ENCODE assay signal across 11 cellular contexts in the genomic region with DNA sequence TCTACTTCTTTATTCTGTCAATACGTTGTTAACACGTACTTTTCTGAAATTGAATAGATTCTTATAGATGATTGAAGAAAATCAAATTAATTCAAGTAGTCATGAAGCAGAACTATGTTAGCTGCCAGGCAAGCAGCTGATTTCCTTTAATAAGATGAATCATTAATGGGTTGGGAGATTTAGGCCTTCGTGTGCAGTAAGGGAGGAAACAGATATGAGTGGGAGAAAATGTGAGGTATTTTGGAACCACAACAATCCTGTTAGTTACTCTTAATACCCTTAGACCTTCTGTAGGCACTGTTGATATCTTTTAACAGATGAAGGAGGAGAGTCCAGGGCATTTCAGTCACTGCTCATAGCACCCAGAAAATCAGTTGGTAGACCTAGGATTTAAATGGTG.
DNase-seq lines count a peak whose midpoint lies in the region; ATAC-seq and TF ChIP-seq lines count a peak whose summit lies in the region.
"Had no signal": no experiment of that assay in that cellular context is flagged by ENCODE, and none has a peak within 500 bp of the region (broad histone marks: within the 10 kb centered on the region; RNA-seq: fewer than 3 reads in every experiment).

No MANE protein-coding gene starts in this region.

- H3K27ac ChIP-seq in duodenal mucosa (ENCODE audit: low read depth, low read length), result peak overlapping the region; percentile 40
- no peak overlapping the region for H3K27ac ChIP-seq in CD4-positive, alpha-beta memory T cell (ENCODE audit: low read depth, low read length)

- no peak overlapping the region for H3K4me3 ChIP-seq in BJ (ENCODE audit: low read depth, low read length)
- H3K4me3 ChIP-seq in duodenal mucosa (ENCODE audit: low read depth in 1 of 2, low read length in 2 of 2), result no peak overlapping the region
- H3K4me3 ChIP-seq in CD4-positive, alpha-beta memory T cell (ENCODE audit: low read length in 2 of 2), result no peak overlapping the region

- H3K27me3 Mint-ChIP-seq in natural killer cell treated with Interleukin-12 subunit alpha and Interleukin-12 subunit beta and Interleukin-15 and Interleukin-18, amount 100 ng/mL, for 72 hours, result no peaks in the 10 kb centered on the region
- H3K27me3 Mint-ChIP-seq in endothelial cell (ENCODE audit: unreplicated experiment), result peaks cover 5% of the 10 kb centered on the region
- H3K27me3 Mint-ChIP-seq in CD4-positive, alpha-beta memory T cell, result no peaks in the 10 kb centered on the region
- H3K27me3 Mint-ChIP-seq: naive B cell had no signal

- H3K4me1 Mint-ChIP-seq in natural killer cell treated with Interleukin-12 subunit alpha and Interleukin-12 subunit beta and Interleukin-15 and Interleukin-18, amount 100 ng/mL, for 72 hours (ENCODE audit: low read depth in 2 of 2), result peaks cover 21 to 27% of the 10 kb centered on the region in 2 donors
- H3K4me1 Mint-ChIP-seq in endothelial cell (ENCODE audit: unreplicated experiment), result peaks cover 9% of the 10 kb centered on the region
- peaks cover 8 to 19% (median 13%) of the 10 kb centered on the region in 4 donors for H3K4me1 Mint-ChIP-seq in CD4-positive, alpha-beta memory T cell

- DNase-seq in BJ (ENCODE audit: low read depth), result peak; percentile 57
- peak; percentile 87 for DNase-seq in NCI-H226
- no peak for DNase-seq in natural killer cell treated with Interleukin-12 subunit alpha and Interleukin-12 subunit beta and Interleukin-15 and Interleukin-18, amount 100 ng/mL, for 72 hours (ENCODE audit: low spot score)
- DNase-seq in cerebellum (ENCODE audit: low spot score), result no peak
- DNase-seq in endothelial cell (ENCODE audit: low spot score), result no peak
- no peak for DNase-seq in CD4-positive, alpha-beta memory T cell
- DNase-seq: naive B cell, NCI-H69, T-helper 9 cell had no signal

- CTCF ChIA-PET in BJ (lab: Yijun Ruan, JAX), result interaction anchor here (1.2 to 1.7 kb wide), 3 partner anchors 14 to 22 kb away, joined by 3 to 4 read pairs (median 3); no protein-coding TSS in a partner anchor
- CTCF ChIA-PET in CD4-positive, alpha-beta memory T cell (lab: Charles Lee; ENCODE audit: partially characterized antibody), result interaction anchor here (1.5 kb wide), 1 partner anchor 21 kb away, joined by 4 read pairs; no protein-coding TSS in a partner anchor

- no peaks in the 10 kb centered on the region for H3K9me3 ChIP-seq in duodenal mucosa (ENCODE audit: control insufficient read depth in 1 of 2, low read length in 2 of 2)
- no peaks in the 10 kb centered on the region for H3K9me3 ChIP-seq in CD4-positive, alpha-beta memory T cell (ENCODE audit: control insufficient read depth in 1 of 2, low read length in 2 of 2)

- peak overlapping the region; percentile 29 to 83 for H3K27ac Mint-ChIP-seq in natural killer cell treated with Interleukin-12 subunit alpha and Interleukin-12 subunit beta and Interleukin-15 and Interleukin-18, amount 100 ng/mL, for 72 hours
- H3K27ac Mint-ChIP-seq in endothelial cell (ENCODE audit: unreplicated experiment), result no peak overlapping the region
- H3K27ac Mint-ChIP-seq in CD4-positive, alpha-beta memory T cell, result peak overlapping the region in 2 of 7 donors; percentile 27 to 48

- no peak overlapping the region for H3K9ac ChIP-seq in duodenal mucosa (ENCODE audit: low read depth in 1 of 2, low read length in 2 of 2)

- TF ChIP-seq CTCF in BJ (IDR thresholded peaks at IDR 0.05; ENCODE audit: insufficient read depth, low read depth, low read length) (no peak), endothelial cell (IDR thresholded peaks at IDR 0.05; ENCODE audit: unreplicated experiment) (no peak)

- no peak overlapping the region for H3K4me3 Mint-ChIP-seq in natural killer cell treated with Interleukin-12 subunit alpha and Interleukin-12 subunit beta and Interleukin-15 and Interleukin-18, amount 100 ng/mL, for 72 hours
- no peak overlapping the region for H3K4me3 Mint-ChIP-seq in endothelial cell (ENCODE audit: unreplicated experiment)
- no peak overlapping the region for H3K4me3 Mint-ChIP-seq in CD4-positive, alpha-beta memory T cell
- H3K4me3 Mint-ChIP-seq: naive B cell had no signal

- H3K36me3 ChIP-seq in BJ (ENCODE audit: control insufficient read depth, insufficient read depth, low read length), result no peaks in the 10 kb centered on the region
- H3K36me3 ChIP-seq in duodenal mucosa (ENCODE audit: control insufficient read depth in 1 of 2, insufficient read depth in 2 of 2, low read length in 2 of 2), result no peaks in the 10 kb centered on the region
- no peaks in the 10 kb centered on the region for H3K36me3 ChIP-seq in CD4-positive, alpha-beta memory T cell (ENCODE audit: insufficient read depth, low read length)

- H3K27me3 ChIP-seq in BJ (ENCODE audit: control insufficient read depth, insufficient read depth, low read length) (no peaks in the 10 kb centered on the region), duodenal mucosa (ENCODE audit: control insufficient read depth in 1 of 2, insufficient read depth in 2 of 2, low read length in 2 of 2) (no peaks in the 10 kb centered on the region)
- no peaks in the 10 kb centered on the region for H3K27me3 ChIP-seq in CD4-positive, alpha-beta memory T cell (ENCODE audit: insufficient read depth, low read length)

- no peaks in the 10 kb centered on the region for H3K36me3 Mint-ChIP-seq in natural killer cell treated with Interleukin-12 subunit alpha and Interleukin-12 subunit beta and Interleukin-15 and Interleukin-18, amount 100 ng/mL, for 72 hours
- H3K36me3 Mint-ChIP-seq in endothelial cell (ENCODE audit: low read depth, unreplicated experiment), result peaks cover 7% of the 10 kb centered on the region
- peaks cover 0 to 3% of the 10 kb centered on the region in 2 donors for H3K36me3 Mint-ChIP-seq in CD4-positive, alpha-beta memory T cell

- peaks cover 3% of the 10 kb centered on the region for H3K9me3 Mint-ChIP-seq in natural killer cell treated with Interleukin-12 subunit alpha and Interleukin-12 subunit beta and Interleukin-15 and Interleukin-18, amount 100 ng/mL, for 72 hours
- H3K9me3 Mint-ChIP-seq in endothelial cell (ENCODE audit: unreplicated experiment), result no peaks in the 10 kb centered on the region
- no peaks in the 10 kb centered on the region for H3K9me3 Mint-ChIP-seq in CD4-positive, alpha-beta memory T cell

- peaks cover 0 to 5% of the 10 kb centered on the region in 2 donors for H3K4me1 ChIP-seq in duodenal mucosa (ENCODE audit: control insufficient read depth in 1 of 2, insufficient read depth in 2 of 2, low read length in 2 of 2)
- H3K4me1 ChIP-seq in CD4-positive, alpha-beta memory T cell (ENCODE audit: insufficient read depth, low read length), result peaks cover 7% of the 10 kb centered on the region

- intact Hi-C loops in CD4-positive, alpha-beta memory T cell (cut with micrococcal nuclease), result no loop called here

- POLR2A ChIA-PET in BJ (lab: Charles Lee), result interaction anchor here (0.6 kb wide), 1 partner anchor 14 kb away, joined by 3 read pairs; no protein-coding TSS in a partner anchor
- POLR2A ChIA-PET in CD4-positive, alpha-beta memory T cell (lab: Charles Lee; ENCODE audit: partially characterized antibody), result no interaction called here

- peak in 1 of 2 donors; percentile 51 for ATAC-seq in natural killer cell treated with Interleukin-12 subunit alpha and Interleukin-12 subunit beta and Interleukin-15 and Interleukin-18, amount 100 ng/mL, for 72 hours
- ATAC-seq in GM18909 (IDR thresholded peaks at IDR 0.05; ENCODE audit: poor library complexity, unreplicated experiment), result no peak

Comparison
In these comparisons a context has a peak if more than half of its experiments do, and no peak if none do; other contexts are left out.
1. DNase-seq: peak in BJ (single experiment) and NCI-H226 (single experiment); none in natural killer cell treated with Interleukin-12 subunit alpha and Interleukin-12 subunit beta and Interleukin-15 and Interleukin-18, amount 100 ng/mL, for 72 hours (single experiment), cerebellum (single experiment), endothelial cell (single experiment) and CD4-positive, alpha-beta memory T cell (0 of 5).